In genomic region chr3:127820871-127821853, GRCh38 we compare ENCODE assay signal across 1 cellular context.
TF ChIP-seq lines count a peak whose summit lies in the region.

No MANE protein-coding gene starts in this region.

TF ChIP-seq in SK-N-SH, 30 proteins besides CTCF, POLR2A, EP300 and RAD21 (continued from another document):
- TF ChIP-seq, protein P1, sequence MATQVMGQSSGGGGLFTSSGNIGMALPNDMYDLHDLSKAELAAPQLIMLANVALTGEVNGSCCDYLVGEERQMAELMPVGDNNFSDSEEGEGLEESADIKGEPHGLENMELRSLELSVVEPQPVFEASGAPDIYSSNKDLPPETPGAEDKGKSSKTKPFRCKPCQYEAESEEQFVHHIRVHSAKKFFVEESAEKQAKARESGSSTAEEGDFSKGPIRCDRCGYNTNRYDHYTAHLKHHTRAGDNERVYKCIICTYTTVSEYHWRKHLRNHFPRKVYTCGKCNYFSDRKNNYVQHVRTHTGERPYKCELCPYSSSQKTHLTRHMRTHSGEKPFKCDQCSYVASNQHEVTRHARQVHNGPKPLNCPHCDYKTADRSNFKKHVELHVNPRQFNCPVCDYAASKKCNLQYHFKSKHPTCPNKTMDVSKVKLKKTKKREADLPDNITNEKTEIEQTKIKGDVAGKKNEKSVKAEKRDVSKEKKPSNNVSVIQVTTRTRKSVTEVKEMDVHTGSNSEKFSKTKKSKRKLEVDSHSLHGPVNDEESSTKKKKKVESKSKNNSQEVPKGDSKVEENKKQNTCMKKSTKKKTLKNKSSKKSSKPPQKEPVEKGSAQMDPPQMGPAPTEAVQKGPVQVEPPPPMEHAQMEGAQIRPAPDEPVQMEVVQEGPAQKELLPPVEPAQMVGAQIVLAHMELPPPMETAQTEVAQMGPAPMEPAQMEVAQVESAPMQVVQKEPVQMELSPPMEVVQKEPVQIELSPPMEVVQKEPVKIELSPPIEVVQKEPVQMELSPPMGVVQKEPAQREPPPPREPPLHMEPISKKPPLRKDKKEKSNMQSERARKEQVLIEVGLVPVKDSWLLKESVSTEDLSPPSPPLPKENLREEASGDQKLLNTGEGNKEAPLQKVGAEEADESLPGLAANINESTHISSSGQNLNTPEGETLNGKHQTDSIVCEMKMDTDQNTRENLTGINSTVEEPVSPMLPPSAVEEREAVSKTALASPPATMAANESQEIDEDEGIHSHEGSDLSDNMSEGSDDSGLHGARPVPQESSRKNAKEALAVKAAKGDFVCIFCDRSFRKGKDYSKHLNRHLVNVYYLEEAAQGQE (IDR thresholded peaks at IDR 0.05; ENCODE audit: low read depth, low read length), result no peak
- TF ChIP-seq, protein P2, sequence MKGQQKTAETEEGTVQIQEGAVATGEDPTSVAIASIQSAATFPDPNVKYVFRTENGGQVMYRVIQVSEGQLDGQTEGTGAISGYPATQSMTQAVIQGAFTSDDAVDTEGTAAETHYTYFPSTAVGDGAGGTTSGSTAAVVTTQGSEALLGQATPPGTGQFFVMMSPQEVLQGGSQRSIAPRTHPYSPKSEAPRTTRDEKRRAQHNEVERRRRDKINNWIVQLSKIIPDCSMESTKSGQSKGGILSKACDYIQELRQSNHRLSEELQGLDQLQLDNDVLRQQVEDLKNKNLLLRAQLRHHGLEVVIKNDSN (IDR thresholded peaks at IDR 0.05; ENCODE audit: borderline replicate concordance, low read depth), result no peak
- TF ChIP-seq GABPA (IDR thresholded peaks at IDR 0.05; ENCODE audit: low read depth), result no peak
- TF ChIP-seq POLR2AphosphoS5 (IDR thresholded peaks at IDR 0.05; ENCODE audit: low read depth, low read length), result no peak
- no peak for TF ChIP-seq FOXJ3 (CRISPR knock-in tag; IDR thresholded peaks at IDR 0.05)
- no peak for TF ChIP-seq SIN3A (IDR thresholded peaks at IDR 0.05; ENCODE audit: borderline replicate concordance, low read depth, low read length)
- TF ChIP-seq JUND (IDR thresholded peaks at IDR 0.05), result no peak
